13 cellular contexts compared by ENCODE assay signal in genomic region chr7:98869001-98869373, GRCh38. TPM values are rescaled to one million over a fixed set of nuclear protein-coding genes. Genes with fewer than 3 reads are reported as not detected.
DNase-seq lines count a peak whose midpoint lies in the region; ATAC-seq lines count a peak whose summit lies in the region.
"Had no signal": no experiment of that assay in that cellular context is flagged by ENCODE, and none has a peak within 500 bp of the region (broad histone marks: within the 10 kb centered on the region; RNA-seq: fewer than 3 reads in every experiment).

No MANE protein-coding gene starts in this region.

- WGBS in ectodermal cell, 2 experiments, result 25 to 26% methylated on average over 9 of the region's 9 CpGs

- H3K9me3 ChIP-seq in HUES6 (ENCODE audit: control insufficient read depth, insufficient read depth, low read depth, low read length) (no peaks in the 10 kb centered on the region), ectodermal cell (ENCODE audit: control insufficient read depth, low read length) (no peaks in the 10 kb centered on the region)
- H3K9me3 ChIP-seq: heart left ventricle had no signal

- peak overlapping the region; percentile 67 for H3K4me3 ChIP-seq in HUES6 (ENCODE audit: low read depth, low read length)
- H3K4me3 ChIP-seq in ectodermal cell (ENCODE audit: insufficient read depth, low read depth, low read length), result peak overlapping the region; percentile 50

- DNase-seq in NCI-H1694 treated with DMSO at 0.1 percent for 48 hours (lab: John Stamatoyannopoulos, UW) (peak; percentile 20), NCI-H1694 (lab: John Stamatoyannopoulos, UW) (no peak), occipital lobe (lab: John Stamatoyannopoulos, UW) (peak; percentile 39), left lobe of liver (ENCODE audit: low spot score) (no peak), NCI-H1105 treated with DMSO at 0.1 percent for 48 hours (lab: John Stamatoyannopoulos, UW) (no peak)
- DNase-seq: 8988T, heart left ventricle, SIG-M5 had no signal

- no peak overlapping the region for H3K9ac ChIP-seq in HUES6 (ENCODE audit: low read length)

- H3K27me3 ChIP-seq in HUES6 (ENCODE audit: control insufficient read depth, insufficient read depth, low read length), result peaks cover 45% of the 10 kb centered on the region
- H3K27me3 ChIP-seq in ectodermal cell (ENCODE audit: control insufficient read depth, insufficient read depth, low read length, poor library complexity, severe bottlenecking), result peaks cover 38% of the 10 kb centered on the region

- no peak overlapping the region for H3K27ac ChIP-seq in HUES6 (ENCODE audit: low read depth, low read length)
- H3K27ac ChIP-seq in ectodermal cell (ENCODE audit: insufficient read depth, low read depth, low read length, poor library complexity, severe bottlenecking), result no peak overlapping the region
- H3K27ac ChIP-seq: heart left ventricle had no signal

- H3K4me1 ChIP-seq in HUES6 (ENCODE audit: control insufficient read depth, insufficient read depth, low read length), result peaks cover 20% of the 10 kb centered on the region
- H3K4me1 ChIP-seq in ectodermal cell (ENCODE audit: control insufficient read depth, insufficient read depth, low read length), result peaks cover 9% of the 10 kb centered on the region

- ATAC-seq in left lobe of liver (no peak), GM18511 (IDR thresholded peaks at IDR 0.05; ENCODE audit: unreplicated experiment) (no peak)
- ATAC-seq: activated CD4-positive, CD25-positive, alpha-beta regulatory T cell treated with anti-CD3 and anti-CD28 coated beads, Interleukin-2, amount 50 U/mL, for 24 hours had no signal

- H3K36me3 ChIP-seq in HUES6 (ENCODE audit: control insufficient read depth, insufficient read depth, low read length), result no peaks in the 10 kb centered on the region
- H3K36me3 ChIP-seq in ectodermal cell (ENCODE audit: control insufficient read depth, insufficient read depth, low read length), result no peaks in the 10 kb centered on the region
- H3K36me3 ChIP-seq: heart left ventricle had no signal

RNA-seq across cellular contexts. Expression of gene TMEM130, which starts 0.8 kb away (rescaled TPM):
- polyA plus RNA-seq in ectodermal cell (2013, experiment 1 of 4), result 3.5 TPM
- polyA plus RNA-seq in ectodermal cell (2013, experiment 2 of 4), result 3.8 TPM
- 4.5 TPM for polyA plus RNA-seq in ectodermal cell (2013, experiment 3 of 4)
- 4.5 TPM for polyA plus RNA-seq in ectodermal cell (2013, experiment 4 of 4)
- total RNA-seq in occipital lobe (3.6 TPM), left lobe of liver (0.10 TPM)
- total RNA-seq: activated naive CD4-positive, alpha-beta T cell treated with anti-CD3 and anti-CD28 coated beads, Interleukin-2, amount 50 U/mL, for 72 hours had no signal

RNA-seq across cellular contexts. Expression of gene TRRAP, which starts 9.3 kb away (rescaled TPM):
- polyA plus RNA-seq in ectodermal cell (2013, experiment 1 of 4), result 35.9 TPM
- 44.2 TPM for polyA plus RNA-seq in ectodermal cell (2013, experiment 2 of 4)
- 29.1 TPM for polyA plus RNA-seq in ectodermal cell (2013, experiment 3 of 4)
- polyA plus RNA-seq in ectodermal cell (2013, experiment 4 of 4), result 35.8 TPM
- total RNA-seq in occipital lobe (23.6 TPM), left lobe of liver (15.8 TPM)

Comparison
In these comparisons a context has a peak if more than half of its experiments do, and no peak if none do; other contexts are left out.
1. DNase-seq: peak in NCI-H1694 treated with DMSO at 0.1 percent for 48 hours (single experiment) and occipital lobe (single experiment); none in NCI-H1694 (single experiment), left lobe of liver (single experiment) and NCI-H1105 treated with DMSO at 0.1 percent for 48 hours (single experiment).